Comparison of ENCODE assay signal across 1 cellular context in the genomic region with DNA sequence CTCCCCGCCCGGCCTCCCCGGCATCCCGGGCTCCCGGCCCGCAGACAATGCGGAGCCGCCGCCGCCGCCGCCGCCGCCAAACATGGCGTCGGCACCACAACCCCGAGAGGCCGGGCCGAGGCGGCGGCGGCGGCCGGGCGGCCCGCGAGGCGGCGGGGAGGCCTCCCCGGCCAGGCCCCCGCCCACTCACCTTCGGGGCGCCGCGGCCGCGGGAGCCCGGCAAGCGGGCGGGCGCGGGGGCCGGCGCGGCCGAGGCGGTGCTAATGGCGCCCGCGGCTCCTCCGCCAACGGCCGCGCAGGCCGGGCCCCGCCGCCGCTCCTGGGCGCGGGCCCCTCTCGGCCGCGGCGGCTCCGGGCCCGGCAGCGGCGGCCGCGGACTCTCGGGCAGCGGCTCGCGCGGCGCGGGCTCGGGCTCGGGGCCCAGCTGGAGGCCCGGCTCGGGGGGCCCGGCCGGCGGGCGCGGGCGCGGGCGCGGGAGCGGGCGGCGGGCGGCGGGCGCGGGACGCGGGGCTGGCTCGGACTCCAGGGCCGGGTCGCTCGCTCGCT.
TF ChIP-seq lines count a peak whose summit lies in the region.

No MANE protein-coding gene starts in this region.

TF ChIP-seq in K562, 482 proteins besides CTCF, POLR2A, EP300 and RAD21:
- TF ChIP-seq ZNF175 (CRISPR knock-in tag; IDR thresholded peaks at IDR 0.05; ENCODE audit: low read depth) (no peak), POLR2G (IDR thresholded peaks at IDR 0.05; ENCODE audit: low read depth, low read length) (peak; percentile 26), YY1 (IDR thresholded peaks at IDR 0.05; ENCODE audit: borderline replicate concordance in 1 of 3, control insufficient read depth in 1 of 3, extremely low read depth in 1 of 3, insufficient read depth in 3 of 3, insufficient read length in 1 of 3, insufficient replicate concordance in 2 of 3, low read depth in 1 of 3, low read length in 2 of 3) (peak in 2 of 3 experiments; percentile 65 to 81), TAF1 (IDR thresholded peaks at IDR 0.05; ENCODE audit: control insufficient read depth, extremely low read depth, insufficient read depth, low read length, severe bottlenecking) (peak; percentile 32), BRD9 (IDR thresholded peaks at IDR 0.05; ENCODE audit: low read depth, partially characterized antibody) (no peak), CHD2 (IDR thresholded peaks at IDR 0.05; ENCODE audit: low read depth, low read length) (no peak), ATF7 (IDR thresholded peaks at IDR 0.05) (no peak)
